In the genomic region with DNA sequence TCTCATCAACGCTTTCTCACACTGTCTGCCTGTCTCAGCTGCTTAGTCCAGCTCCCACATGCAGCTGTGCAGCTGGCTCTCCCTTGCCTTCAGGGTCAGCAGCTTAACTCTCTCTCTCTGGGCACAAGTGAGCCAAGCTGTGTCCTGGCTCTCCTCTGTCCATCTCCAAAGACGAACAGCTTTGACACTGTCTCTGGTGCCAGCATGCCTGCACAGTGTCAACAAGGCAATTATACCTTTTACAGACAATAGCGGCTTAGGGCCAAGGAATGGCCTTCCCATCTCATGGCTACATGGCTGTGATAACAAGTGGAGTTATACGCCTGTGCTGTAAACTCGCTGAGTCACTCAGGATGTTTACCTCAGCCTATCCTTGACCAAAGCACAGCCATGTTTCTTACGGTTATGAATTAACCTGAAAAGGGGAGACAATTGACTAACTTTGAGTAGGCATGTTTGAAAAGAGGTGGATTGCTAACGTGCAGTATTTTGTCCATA, we compare ENCODE assay signal across 1 cellular context.
TF ChIP-seq lines count a peak whose summit lies in the region.

No MANE protein-coding gene starts in this region.

TF ChIP-seq in IMR-90, 13 proteins besides CTCF, POLR2A, EP300 and RAD21:
- TF ChIP-seq NFE2L2 (IDR thresholded peaks at IDR 0.05; ENCODE audit: low read depth, low read length) (peak; percentile 71), SMC3 (IDR thresholded peaks at IDR 0.05; ENCODE audit: low read depth, low read length) (no peak)
TF ChIP-seq in IMR-90: peak in this region for 1.
